In the genomic region with DNA sequence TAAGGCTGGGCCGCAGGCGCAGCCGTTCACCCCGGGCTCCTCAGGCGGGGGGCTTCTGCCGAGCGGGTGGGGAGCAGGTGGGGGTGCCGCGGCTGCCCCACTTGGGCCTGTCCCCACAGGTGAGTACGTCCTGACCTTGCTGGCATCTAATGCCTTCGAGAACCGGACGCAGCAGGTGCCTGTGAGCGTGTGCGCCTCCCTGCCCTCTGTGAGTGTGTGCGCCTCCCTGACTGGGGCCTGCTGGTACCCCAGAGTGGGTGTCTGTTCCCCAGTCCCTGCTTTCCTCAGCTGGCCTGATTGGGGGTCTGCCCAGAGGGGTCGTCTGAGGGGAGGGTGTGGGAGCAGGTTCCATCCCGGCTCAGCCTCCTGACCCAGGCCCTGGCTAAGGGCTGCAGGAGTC, we compare ENCODE assay signal across 8 cellular contexts. TPM values are rescaled to one million over a fixed set of nuclear protein-coding genes. Genes with fewer than 3 reads are reported as not detected.
DNase-seq lines count a peak whose midpoint lies in the region; ATAC-seq, FAIRE-seq and TF ChIP-seq lines count a peak whose summit lies in the region.
"Not testable (repeated sequence)": the region's sequence is repeated elsewhere in the genome, so short reads cannot be mapped to it uniquely, and the experiment has no call there.

No MANE protein-coding gene starts in this region.

- DNase-seq in CD14-positive monocyte (ENCODE audit: low spot score) (peak; percentile 5), colonic mucosa (peak; percentile 10), left ventricle myocardium superior (peak; percentile 5), mesenteric fat pad (ENCODE audit: low spot score) (peak; percentile 26), sciatic nerve (ENCODE audit: low spot score) (peak; percentile 14), type B pancreatic cell (ENCODE audit: extremely low spot score, unreplicated experiment) (peak; percentile 42)
- peak; percentile 38 for DNase-seq in activated CD4-positive, alpha-beta T cell treated with anti-CD3 and anti-CD28 coated beads, Interleukin-2, amount 10 ng/mL, durations not matched to agents 24 days and 14 days
- DNase-seq in HepG2 (ENCODE audit: low spot score): not testable (repeated sequence)

- H3K9ac ChIP-seq in colonic mucosa (ENCODE audit: low read depth in 2 of 2, low read length in 2 of 2); HepG2 (ENCODE audit: insufficient read depth, low read depth, low read length): not testable (repeated sequence)

- no CpG with 5 or more reads among the region's 18 CpGs for WGBS in HepG2 (ENCODE audit: low lambda C conversion rate)

- in situ Hi-C loops in HepG2 (cut with HindIII; ENCODE audit: extremely low pct_ligation_motif_present, low pct_unique_long_range_greater_than_20kb): not testable (repeated sequence)

- not testable (repeated sequence) for H3K36me3 ChIP-seq in colonic mucosa; HepG2 (replicated peaks in 1 of 2; ENCODE audit: control insufficient read depth in 1 of 2, insufficient read depth in 2 of 2, low read length in 2 of 2)

- not testable (repeated sequence) for H2AFZ ChIP-seq in HepG2 (ENCODE audit: low read length)

- H3K4me1 ChIP-seq in colonic mucosa; HepG2 (ENCODE audit: insufficient read depth, low read length): not testable (repeated sequence)

- not testable (repeated sequence) for H3K36me3 Mint-ChIP-seq in CD14-positive monocyte; activated CD4-positive, alpha-beta T cell treated with anti-CD3 and anti-CD28 coated beads, Interleukin-2, amount 10 ng/mL, durations not matched to agents 24 days and 14 days (ENCODE audit: low read depth); type B pancreatic cell

- H3K27me3 ChIP-seq in colonic mucosa; HepG2 (ENCODE audit: control insufficient read depth in 1 of 2, insufficient read depth in 2 of 2, low read length in 2 of 2): not testable (repeated sequence)

- not testable (repeated sequence) for FAIRE-seq in HepG2 (lab: Jason Lieb, UNC)

- H3K79me2 ChIP-seq in HepG2 (ENCODE audit: insufficient read depth, low read length): not testable (repeated sequence)

- not testable (repeated sequence) for H3K9me3 ChIP-seq in colonic mucosa; HepG2 (ENCODE audit: low read length)

- TF ChIP-seq EP300 in HepG2 (IDR thresholded peaks at IDR 0.05; ENCODE audit: low read depth in 2 of 2, low read length in 2 of 2); HepG2 (CRISPR knock-in tag; IDR thresholded peaks at IDR 0.05; ENCODE audit: borderline replicate concordance): not testable (repeated sequence)

- not testable (repeated sequence) for H4K20me1 ChIP-seq in HepG2 (ENCODE audit: insufficient read depth, low read length)

- intact Hi-C loops in CD14-positive monocyte (cut with micrococcal nuclease); activated CD4-positive, alpha-beta T cell treated with anti-CD3 and anti-CD28 coated beads, Interleukin-2, amount 10 ng/mL, durations not matched to agents 24 days and 14 days (cut with micrococcal nuclease); colonic mucosa (cut with DNase I); left ventricle myocardium superior (cut with micrococcal nuclease); HepG2 (cut with micrococcal nuclease; ENCODE audit: unreplicated experiment); sciatic nerve (cut with DNase I): not testable (repeated sequence)

- CTCF ChIA-PET in HepG2 (lab: Yijun Ruan, JAX; ENCODE audit: low intra/inter-chr PET ratio, low total read pairs): not testable (repeated sequence)

- not testable (repeated sequence) for TF ChIP-seq RAD21 in HepG2 (CRISPR knock-in tag; IDR thresholded peaks at IDR 0.05)

- not testable (repeated sequence) for TF ChIP-seq CTCF in CD14-positive monocyte (IDR thresholded peaks at IDR 0.05); colonic mucosa (IDR thresholded peaks at IDR 0.05); HepG2 (CRISPR knock-in tag; IDR thresholded peaks at IDR 0.05); type B pancreatic cell (conservative IDR thresholded peaks at IDR 0.05)

- H3K27ac ChIP-seq in colonic mucosa; HepG2 (ENCODE audit: extremely low read length, insufficient read depth, low read length): not testable (repeated sequence)

- not testable (repeated sequence) for H3K27me3 Mint-ChIP-seq in CD14-positive monocyte (ENCODE audit: low read depth in 3 of 3); activated CD4-positive, alpha-beta T cell treated with anti-CD3 and anti-CD28 coated beads, Interleukin-2, amount 10 ng/mL, durations not matched to agents 24 days and 14 days; type B pancreatic cell

- H3K4me3 Mint-ChIP-seq in CD14-positive monocyte; activated CD4-positive, alpha-beta T cell treated with anti-CD3 and anti-CD28 coated beads, Interleukin-2, amount 10 ng/mL, durations not matched to agents 24 days and 14 days; type B pancreatic cell: not testable (repeated sequence)

- not testable (repeated sequence) for H3K9me3 Mint-ChIP-seq in CD14-positive monocyte; activated CD4-positive, alpha-beta T cell treated with anti-CD3 and anti-CD28 coated beads, Interleukin-2, amount 10 ng/mL, durations not matched to agents 24 days and 14 days; type B pancreatic cell

- H3K27ac Mint-ChIP-seq in CD14-positive monocyte; activated CD4-positive, alpha-beta T cell treated with anti-CD3 and anti-CD28 coated beads, Interleukin-2, amount 10 ng/mL, durations not matched to agents 24 days and 14 days; type B pancreatic cell: not testable (repeated sequence)

- POLR2A ChIA-PET in HepG2 (lab: Yijun Ruan, JAX): not testable (repeated sequence)

- BruUV-seq in HepG2 (replicated peaks; lab: Mats Ljungman, UMichigan): not testable (repeated sequence)

- not testable (repeated sequence) for H3K4me2 ChIP-seq in HepG2 (ENCODE audit: low read depth, low read length)

- not testable (repeated sequence) for H3K4me3 ChIP-seq in colonic mucosa; HepG2 (replicated peaks in 1 of 3; ENCODE audit: insufficient read depth in 1 of 3, low read depth in 2 of 3, low read length in 3 of 3)

- not testable (repeated sequence) for ATAC-seq in left ventricle myocardium superior, sciatic nerve
- peak; percentile 49 for ATAC-seq in HepG2

- H3K4me1 Mint-ChIP-seq in CD14-positive monocyte; activated CD4-positive, alpha-beta T cell treated with anti-CD3 and anti-CD28 coated beads, Interleukin-2, amount 10 ng/mL, durations not matched to agents 24 days and 14 days; type B pancreatic cell (ENCODE audit: unreplicated experiment): not testable (repeated sequence)

- not testable (repeated sequence) for TF ChIP-seq POLR2A in HepG2 (IDR thresholded peaks at IDR 0.05; ENCODE audit: insufficient read depth in 1 of 2, low read depth in 2 of 2, low read length in 2 of 2)

RNA-seq across cellular contexts. Expression of a gene that starts 12.3 kb away (rescaled TPM):
- not detected for polyA plus RNA-seq in CD14-positive monocyte
- total RNA-seq in activated CD4-positive, alpha-beta T cell treated with anti-CD3 and anti-CD28 coated beads, Interleukin-2, amount 10 ng/mL, durations not matched to agents 24 days and 14 days: 120 and 122 TPM in 2 replicates
- total RNA-seq in colonic mucosa: 10 to 100 TPM; 32.8 to 74.3 TPM
- total RNA-seq in left ventricle myocardium superior: 46.3 TPM
- 36.2 and 75.9 TPM in 2 replicates for total RNA-seq in HepG2 (2016; rRNA removed; fragmentation: Illumina TruSeq; extraction: Trizol)
- 34.0 and 35.5 TPM in 2 replicates for total RNA-seq in HepG2 (2016; cell fraction: cytosol; rRNA removed; fragmentation: Illumina TruSeq; extraction: Trizol; ENCODE audit: low read depth)
- total RNA-seq in HepG2 (2016; cell fraction: insoluble cytoplasmic fraction; rRNA removed; fragmentation: Illumina TruSeq; extraction: Trizol): 30.0 and 79.6 TPM in 2 replicates
- 24.9 and 29.8 TPM in 2 replicates for total RNA-seq in HepG2 (2016; cell fraction: membrane; rRNA removed; fragmentation: Illumina TruSeq; extraction: Trizol)
- 104 and 124 TPM in 2 replicates for total RNA-seq in HepG2 (2016; cell fraction: nucleus; rRNA removed; fragmentation: Illumina TruSeq; extraction: Trizol)
- polyA plus RNA-seq in HepG2 (2011; rRNA removed): 183 and 205 TPM in 2 replicates
- 51.3 and 61.8 TPM in 2 replicates for polyA plus RNA-seq in HepG2 (2011; cell fraction: cytosol; rRNA removed)
- 924 and 979 TPM in 2 replicates for polyA plus RNA-seq in HepG2 (2011; cell fraction: nucleus; rRNA removed)
- polyA plus RNA-seq in HepG2 (2012): 192 and 342 TPM in 2 replicates
- 11.9 and 14.0 TPM in 2 replicates for polyA plus RNA-seq in HepG2 (2016; cell fraction: cytosol; fragmentation: Illumina TruSeq; extraction: Trizol; ENCODE audit: low read depth)
- 44.5 and 55.7 TPM in 2 replicates for polyA plus RNA-seq in HepG2 (2016; cell fraction: insoluble cytoplasmic fraction; fragmentation: Illumina TruSeq; extraction: Trizol; ENCODE audit: low read depth)
- polyA plus RNA-seq in HepG2 (2016; cell fraction: membrane; fragmentation: Illumina TruSeq; extraction: Trizol; ENCODE audit: low read depth): 21.0 and 26.0 TPM in 2 replicates
- 410 and 416 TPM in 2 replicates for polyA plus RNA-seq in HepG2 (2016; cell fraction: nucleus; fragmentation: Illumina TruSeq; extraction: Trizol; ENCODE audit: insufficient read depth, low read depth)
- polyA minus RNA-seq in HepG2 (2011; rRNA and poly(A)+ RNA removed; ENCODE audit: low replicate concordance): 19.4 and 69.4 TPM in 2 replicates
- 20.8 and 23.0 TPM in 2 replicates for polyA minus RNA-seq in HepG2 (2011; cell fraction: cytosol; rRNA and poly(A)+ RNA removed)
- 224 and 250 TPM in 2 replicates for polyA minus RNA-seq in HepG2 (2011; cell fraction: nucleus; rRNA and poly(A)+ RNA removed)
- 113 TPM for total RNA-seq in mesenteric fat pad
- 214 TPM for total RNA-seq in sciatic nerve
- total RNA-seq in type B pancreatic cell (ENCODE audit: low replicate concordance): 84.4 and 199 TPM in 2 replicates

RNA-seq across cellular contexts. Expression of a gene that starts 49.8 kb away (rescaled TPM):
- polyA plus RNA-seq in CD14-positive monocyte: 10 to 100 TPM; 22.3 to 36.0 TPM
- total RNA-seq in activated CD4-positive, alpha-beta T cell treated with anti-CD3 and anti-CD28 coated beads, Interleukin-2, amount 10 ng/mL, durations not matched to agents 24 days and 14 days: 55.6 and 56.1 TPM in 2 replicates
- total RNA-seq in colonic mucosa: 100 to 1,000 TPM; 253 to 267 TPM
- total RNA-seq in left ventricle myocardium superior: 82.0 TPM
- 169 and 249 TPM in 2 replicates for total RNA-seq in HepG2 (2016; rRNA removed; fragmentation: Illumina TruSeq; extraction: Trizol)
- total RNA-seq in HepG2 (2016; cell fraction: cytosol; rRNA removed; fragmentation: Illumina TruSeq; extraction: Trizol; ENCODE audit: low read depth): 29.3 and 30.1 TPM in 2 replicates
- 167 and 227 TPM in 2 replicates for total RNA-seq in HepG2 (2016; cell fraction: insoluble cytoplasmic fraction; rRNA removed; fragmentation: Illumina TruSeq; extraction: Trizol)
- total RNA-seq in HepG2 (2016; cell fraction: membrane; rRNA removed; fragmentation: Illumina TruSeq; extraction: Trizol): 76.3 and 82.8 TPM in 2 replicates
- 116 and 122 TPM in 2 replicates for total RNA-seq in HepG2 (2016; cell fraction: nucleus; rRNA removed; fragmentation: Illumina TruSeq; extraction: Trizol)
- 123 and 133 TPM in 2 replicates for polyA plus RNA-seq in HepG2 (2011; rRNA removed)
- polyA plus RNA-seq in HepG2 (2011; cell fraction: cytosol; rRNA removed): 73.0 and 84.6 TPM in 2 replicates
- polyA plus RNA-seq in HepG2 (2011; cell fraction: nucleus; rRNA removed): 157 and 195 TPM in 2 replicates
- 92.3 and 114 TPM in 2 replicates for polyA plus RNA-seq in HepG2 (2012)
- 11.7 and 12.8 TPM in 2 replicates for polyA plus RNA-seq in HepG2 (2016; cell fraction: cytosol; fragmentation: Illumina TruSeq; extraction: Trizol; ENCODE audit: low read depth)
- 160 and 180 TPM in 2 replicates for polyA plus RNA-seq in HepG2 (2016; cell fraction: insoluble cytoplasmic fraction; fragmentation: Illumina TruSeq; extraction: Trizol; ENCODE audit: low read depth)
- 34.7 and 36.5 TPM in 2 replicates for polyA plus RNA-seq in HepG2 (2016; cell fraction: membrane; fragmentation: Illumina TruSeq; extraction: Trizol; ENCODE audit: low read depth)
- 194 and 214 TPM in 2 replicates for polyA plus RNA-seq in HepG2 (2016; cell fraction: nucleus; fragmentation: Illumina TruSeq; extraction: Trizol; ENCODE audit: insufficient read depth, low read depth)
- 160 and 261 TPM in 2 replicates for polyA minus RNA-seq in HepG2 (2011; rRNA and poly(A)+ RNA removed; ENCODE audit: low replicate concordance)
- polyA minus RNA-seq in HepG2 (2011; cell fraction: cytosol; rRNA and poly(A)+ RNA removed): 82.4 and 91.4 TPM in 2 replicates
- 115 and 127 TPM in 2 replicates for polyA minus RNA-seq in HepG2 (2011; cell fraction: nucleus; rRNA and poly(A)+ RNA removed)
- 89.8 TPM for total RNA-seq in mesenteric fat pad
- 58.6 TPM for total RNA-seq in sciatic nerve
- 130 and 198 TPM in 2 replicates for total RNA-seq in type B pancreatic cell (ENCODE audit: low replicate concordance)
